Comparison of ENCODE assay signal across 18 cellular contexts in genomic region chr12:10940389-10940788, GRCh38.
A peak's percentile ranks its signal among the peaks of the same experiment; 100 is the strongest.
DNase-seq lines count a peak whose midpoint lies in the region; ATAC-seq, FAIRE-seq and TF ChIP-seq lines count a peak whose summit lies in the region.
"Had no signal": no experiment of that assay in that cellular context is flagged by ENCODE, and none has a peak within 500 bp of the region (broad histone marks: within the 10 kb centered on the region; RNA-seq: fewer than 3 reads in every experiment).

No MANE protein-coding gene starts in this region.

- H3K4me3 ChIP-seq in AG10803 (ENCODE audit: low read length) (no peak overlapping the region), cardiac fibroblast (replicated peaks in 1 of 2; ENCODE audit: low read depth in 2 of 2, low read length in 2 of 2) (no peak overlapping the region), coronary artery (no peak overlapping the region)
- H3K4me3 ChIP-seq: BLaER1 treated with 17β-estradiol and CSF1 and Interleukin-3, amounts not matched to agents 10 nM and 100 nM; esophagus muscularis mucosa; vagina had no signal

- in situ Hi-C loops in KBM-7 (cut with MboI; ENCODE audit: low pct_unique_long_range_greater_than_20kb, low sequenced_read_pairs), result no loop called here

- peak; percentile 84 for DNase-seq in AG10803 (ENCODE audit: low read depth)
- DNase-seq in HTR-8/SVneo (ENCODE audit: insufficient read length, low spot score), result peak; percentile 17
- peak; percentile 62 to 96 for DNase-seq in cardiac fibroblast (ENCODE audit: low read depth in 2 of 2)
- DNase-seq in kidney tubule cell (ENCODE audit: low spot score), result peak; percentile 98
- no peak for DNase-seq in NCI-H1436 treated with DMSO at 0.1 percent for 48 hours (lab: John Stamatoyannopoulos, UW)
- DNase-seq in coronary artery (ENCODE audit: low spot score), result no peak
- DNase-seq in KBM-7, result no peak
- DNase-seq: activated CD4-positive, alpha-beta memory T cell treated with anti-CD3 and anti-CD28 coated beads for 36 hours; cerebellar nuclear complex; H7; NCI-H526; RPMI8226; stimulated activated CD4-positive, alpha-beta T cell treated with anti-CD3 and anti-CD28 coated beads, Interleukin-4, amount 100 ng/mL, for 1 hour had no signal

- no peak for ATAC-seq in GM21717 (IDR thresholded peaks at IDR 0.05; ENCODE audit: unreplicated experiment)
- ATAC-seq: stimulated activated effector memory CD8-positive, alpha-beta T cell treated with anti-CD3 and anti-CD28 coated beads, Interleukin-12 subunit alpha, Interleukin-12 subunit beta, amount 100 ng/mL, for 72 hours had no signal

- no peak overlapping the region for H3K27ac ChIP-seq in coronary artery
- H3K27ac ChIP-seq: BLaER1 treated with 17β-estradiol and CSF1 and Interleukin-3, amounts not matched to agents 10 nM and 100 nM; esophagus muscularis mucosa; vagina had no signal

- peak; percentile 23 for FAIRE-seq in HTR-8/SVneo (lab: Jason Lieb, UNC)

- no peak for TF ChIP-seq CTCF in AG10803 (conservative IDR thresholded peaks at IDR 0.05; ENCODE audit: low read length)
- TF ChIP-seq CTCF in cardiac fibroblast (IDR thresholded peaks at IDR 0.05; ENCODE audit: low read depth, low read length), result no peak
- TF ChIP-seq CTCF in coronary artery (IDR thresholded peaks at IDR 0.05), result no peak

Comparison
In these comparisons a context has a peak if more than half of its experiments do, and no peak if none do; other contexts are left out.
1. DNase-seq: peak in AG10803 (single experiment), HTR-8/SVneo (single experiment), cardiac fibroblast (2 of 2) and kidney tubule cell (single experiment); none in NCI-H1436 treated with DMSO at 0.1 percent for 48 hours (single experiment), coronary artery (single experiment) and KBM-7 (single experiment).